In the genomic region with DNA sequence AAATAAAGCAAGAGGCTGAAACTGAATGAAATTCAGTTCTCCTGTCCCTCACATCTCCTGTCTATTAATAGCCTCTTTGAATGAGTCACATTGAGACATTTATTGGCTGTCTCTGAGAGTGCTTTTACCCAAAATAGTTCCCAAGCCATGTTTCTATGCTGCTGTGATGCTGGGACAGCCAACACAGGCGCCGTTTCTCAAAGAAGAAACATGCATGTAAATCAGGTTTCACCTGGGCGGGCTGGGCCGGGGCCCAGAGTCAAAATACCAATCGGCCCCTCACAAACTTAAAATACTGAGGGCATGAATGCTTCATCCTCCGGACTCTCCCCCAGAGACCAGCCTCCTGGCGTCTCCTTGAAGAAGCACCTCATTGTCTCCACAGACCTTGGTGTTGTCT, we compare ENCODE assay signal across 9 cellular contexts.
A peak's percentile ranks its signal among the peaks of the same experiment; 100 is the strongest.
DNase-seq lines count a peak whose midpoint lies in the region; ATAC-seq and FAIRE-seq lines count a peak whose summit lies in the region.
"Had no signal": no experiment of that assay in that cellular context is flagged by ENCODE, and none has a peak within 500 bp of the region (broad histone marks: within the 10 kb centered on the region; RNA-seq: fewer than 3 reads in every experiment).

No MANE protein-coding gene starts in this region.

- no peak for FAIRE-seq in HTR-8/SVneo (lab: Jason Lieb, UNC)

- DNase-seq in Ammon's horn (ENCODE audit: low spot score) (peak; percentile 59), fibroblast of peridontal ligament (ENCODE audit: extremely low read depth) (peak; percentile 41), NAMALWA (ENCODE audit: low spot score) (no peak), HTR-8/SVneo (ENCODE audit: insufficient read length, low spot score) (no peak), NCI-H345 treated with DMSO at 0.1 percent for 48 hours (lab: John Stamatoyannopoulos, UW; ENCODE audit: unreplicated experiment) (no peak), NCI-H748 treated with DMSO at 0.1 percent for 48 hours (lab: John Stamatoyannopoulos, UW) (no peak)
- DNase-seq: activated naive CD4-positive, alpha-beta T cell treated with Interleukin-2 at 50 U/mL for 16 hours had no signal

- peak; percentile 87 for ATAC-seq in GM19438 (IDR thresholded peaks at IDR 0.05; ENCODE audit: low read depth, unreplicated experiment)
- ATAC-seq in HG03342 (IDR thresholded peaks at IDR 0.05; ENCODE audit: unreplicated experiment) = peak; percentile 90

Comparison
In these comparisons a context has a peak if more than half of its experiments do, and no peak if none do; other contexts are left out.
1. DNase-seq: peak in Ammon's horn (single experiment) and fibroblast of peridontal ligament (single experiment); none in NAMALWA (single experiment), HTR-8/SVneo (single experiment), NCI-H345 treated with DMSO at 0.1 percent for 48 hours (single experiment) and NCI-H748 treated with DMSO at 0.1 percent for 48 hours (single experiment).